ENCODE assay signal across 8 cellular contexts in genomic region chr16:87853411-87854052, GRCh38. TPM values are rescaled to one million over a fixed set of nuclear protein-coding genes. Genes with fewer than 3 reads are reported as not detected.
A peak's percentile ranks its signal among the peaks of the same experiment; 100 is the strongest.
DNase-seq lines count a peak whose midpoint lies in the region; ATAC-seq and TF ChIP-seq lines count a peak whose summit lies in the region.

No MANE protein-coding gene starts in this region.

- H2AK9ac ChIP-seq in IMR-90 (replicated peaks; ENCODE audit: low read depth, low read length, poor library complexity): peak overlapping the region; percentile 99

- no peak for TF ChIP-seq EP300 in suprapubic skin (IDR thresholded peaks at IDR 0.05)

- H2AFZ ChIP-seq in ACC112 (ENCODE audit: low read length, unreplicated experiment) (no peak overlapping the region), IMR-90 (replicated peaks; ENCODE audit: low read length, poor library complexity) (peak overlapping the region; percentile 81)

- H4K5ac ChIP-seq in IMR-90 (ENCODE audit: low read depth, low read length): peak overlapping the region; percentile 88

- no peaks in the 10 kb centered on the region for H3K9me3 ChIP-seq in IMR-90 (ENCODE audit: control insufficient read depth, insufficient read depth, low read length)
- H3K9me3 ChIP-seq in suprapubic skin: no peaks in the 10 kb centered on the region

- peaks cover 6% of the 10 kb centered on the region for H3K79me2 ChIP-seq in ACC112 (ENCODE audit: control insufficient read depth, insufficient read depth, low read length, unreplicated experiment)

- peak overlapping the region; percentile 100 for H3K4ac ChIP-seq in IMR-90 (ENCODE audit: low read depth, low read length)

- no peaks in the 10 kb centered on the region for H3K9me3 Mint-ChIP-seq in activated naive CD4-positive, alpha-beta T cell treated with anti-CD3 and anti-CD28 coated beads for 36 hours

- H2BK20ac ChIP-seq in IMR-90 (ENCODE audit: low read depth, low read length): peak overlapping the region; percentile 94

- H3K36me3 Mint-ChIP-seq in activated naive CD4-positive, alpha-beta T cell treated with anti-CD3 and anti-CD28 coated beads for 36 hours (ENCODE audit: low read depth): peaks cover 74% of the 10 kb centered on the region

- peaks cover 73% of the 10 kb centered on the region for H3K4me1 Mint-ChIP-seq in activated naive CD4-positive, alpha-beta T cell treated with anti-CD3 and anti-CD28 coated beads for 36 hours (ENCODE audit: low read depth)

- no TSS peak for BruUV-seq in IMR-90 (replicated peaks; lab: Mats Ljungman, UMichigan)

- H3K4me3 ChIP-seq in ACC112 (ENCODE audit: low read depth, low read length) (peak overlapping the region; percentile 78), IMR-90 (ENCODE audit: insufficient read depth, low read depth, low read length) (peak overlapping the region; percentile 16; the same call in 1 of the 2 replicates), suprapubic skin (peak overlapping the region; percentile 30)

- intact Hi-C loops in IMR-90 (cut with micrococcal nuclease): loop anchor here (5.0 kb wide), 1 partner anchor 76 kb away; no protein-coding TSS in a partner anchor
- intact Hi-C loops in activated naive CD4-positive, alpha-beta T cell treated with anti-CD3 and anti-CD28 coated beads for 36 hours (cut with micrococcal nuclease): loop anchor here (1.0 kb wide), 1 partner anchor 74 kb away; no protein-coding TSS in a partner anchor

- peak overlapping the region; percentile 90 for H3K27ac Mint-ChIP-seq in activated naive CD4-positive, alpha-beta T cell treated with anti-CD3 and anti-CD28 coated beads for 36 hours

- H3K27me3 ChIP-seq in ACC112 (ENCODE audit: insufficient read depth, low read length): no peaks in the 10 kb centered on the region
- no peaks in the 10 kb centered on the region for H3K27me3 ChIP-seq in IMR-90 (ENCODE audit: control insufficient read depth, insufficient read depth, low read length)
- no peaks in the 10 kb centered on the region for H3K27me3 ChIP-seq in suprapubic skin

- no peaks in the 10 kb centered on the region for H3K27me3 Mint-ChIP-seq in activated naive CD4-positive, alpha-beta T cell treated with anti-CD3 and anti-CD28 coated beads for 36 hours (ENCODE audit: low read depth)

- TF ChIP-seq RAD21 in IMR-90 (IDR thresholded peaks at IDR 0.05; ENCODE audit: low read length): no peak

- H3K9ac ChIP-seq in IMR-90 (ENCODE audit: low read depth, low read length): peak overlapping the region; percentile 97

- H2BK120ac ChIP-seq in IMR-90 (ENCODE audit: low read depth, low read length): peak overlapping the region; percentile 99

- POLR2A ChIA-PET in IMR-90 (lab: Charles Lee; ENCODE audit: unreplicated experiment): no interaction called here

- TF ChIP-seq CTCF in IMR-90 (conservative IDR thresholded peaks at IDR 0.05; ENCODE audit: low read depth, low read length) (no peak), omental fat pad (IDR thresholded peaks at IDR 0.05) (no peak), suprapubic skin (IDR thresholded peaks at IDR 0.05) (no peak)

- peak overlapping the region; percentile 99 for H4K91ac ChIP-seq in IMR-90 (ENCODE audit: insufficient read depth, low read depth, low read length)

- peak overlapping the region; percentile 93 for H3K18ac ChIP-seq in IMR-90 (ENCODE audit: low read depth, low read length)

- peak; percentile 90 for DNase-seq in IMR-90
- DNase-seq in SK-N-DZ (ENCODE audit: low spot score): peak; percentile 85
- DNase-seq in activated naive CD4-positive, alpha-beta T cell treated with anti-CD3 and anti-CD28 coated beads for 36 hours: peak; percentile 97
- peak; percentile 98 for DNase-seq in foreskin melanocyte
- DNase-seq in omental fat pad (ENCODE audit: low spot score): peak; percentile 63
- peak; percentile 96 to 97 for DNase-seq in suprapubic skin (ENCODE audit: low spot score in 2 of 2)

- H4K20me1 ChIP-seq in IMR-90 (ENCODE audit: insufficient read depth, low read length): peaks cover 69% of the 10 kb centered on the region

- H2BK15ac ChIP-seq in IMR-90 (ENCODE audit: low read depth, low read length): peak overlapping the region; percentile 98; the same call in 2 of the 3 replicates

- peaks cover 24% of the 10 kb centered on the region for H3K4me1 ChIP-seq in ACC112 (ENCODE audit: control insufficient read depth, insufficient read depth, low read length, unreplicated experiment)
- H3K4me1 ChIP-seq in IMR-90 (ENCODE audit: control insufficient read depth, insufficient read depth, low read length): peaks cover 22% of the 10 kb centered on the region
- peaks cover 74% of the 10 kb centered on the region for H3K4me1 ChIP-seq in suprapubic skin

- dilution Hi-C loops in IMR-90 (cut with HindIII; ENCODE audit: low sequenced_read_pairs, unreplicated experiment): no loop called here

- TF ChIP-seq POLR2A in IMR-90 (IDR thresholded peaks at IDR 0.05; ENCODE audit: low read depth, low read length): peak; percentile 68
- no peak for TF ChIP-seq POLR2A in suprapubic skin (IDR thresholded peaks at IDR 0.05)

- peak overlapping the region; percentile 95 for H2BK5ac ChIP-seq in IMR-90 (ENCODE audit: low read depth, low read length, poor library complexity, severe bottlenecking)

- peaks cover 13% of the 10 kb centered on the region for H3K9me1 ChIP-seq in IMR-90 (ENCODE audit: insufficient read depth, low read length)

- CTCF ChIA-PET in IMR-90 (lab: Yijun Ruan, JAX): interaction anchor here (1.4 to 1.5 kb wide), 2 partner anchors 18 to 74 kb away, joined by 5 read pairs; no protein-coding TSS in a partner anchor
- CTCF ChIA-PET in activated naive CD4-positive, alpha-beta T cell treated with anti-CD3 and anti-CD28 coated beads for 36 hours (lab: Charles Lee): interaction anchor here (0.8 to 5.9 kb wide), 5 partner anchors 11 to 75 kb away, joined by 3 to 55 read pairs (median 7); partner anchors contain the start of gene SLC7A5

- H3K79me1 ChIP-seq in IMR-90 (ENCODE audit: low read depth in 1 of 2, low read length in 2 of 2): peaks cover 29 to 81% of the 10 kb centered on the region in 2 experiments; a peak in 3 of 4 replicates

- peak overlapping the region; percentile 99 for H3K14ac ChIP-seq in IMR-90 (replicated peaks; ENCODE audit: low read depth, low read length)

- H4K8ac ChIP-seq in IMR-90 (ENCODE audit: low read depth in 2 of 2, low read length in 2 of 2): peak overlapping the region; percentile 89 to 98; a peak in 3 of 4 replicates

- peak overlapping the region; percentile 88 for H3K4me2 ChIP-seq in IMR-90 (ENCODE audit: low read depth, low read length)

- peak overlapping the region; percentile 100 for H3K23ac ChIP-seq in IMR-90 (ENCODE audit: low read depth, low read length)

- H2AK5ac ChIP-seq in IMR-90 (ENCODE audit: low read depth, low read length): peak overlapping the region; percentile 100

- in situ Hi-C loops in IMR-90 (cut with MboI; ENCODE audit: low sequenced_read_pairs): no loop called here

- peak overlapping the region; percentile 99 for H3K56ac ChIP-seq in IMR-90 (ENCODE audit: extremely low read depth, insufficient read depth, low read length)

- H3K27ac ChIP-seq in ACC112 (ENCODE audit: low read depth, low read length): peak overlapping the region; percentile 85
- peak overlapping the region; percentile 97 for H3K27ac ChIP-seq in IMR-90 (ENCODE audit: insufficient read depth, low read length)
- H3K27ac ChIP-seq in suprapubic skin: peak overlapping the region; percentile 19

- H3K36me3 ChIP-seq in ACC112 (ENCODE audit: insufficient read depth, low read length) (peaks cover 7% of the 10 kb centered on the region; the same call in 1 of the 2 replicates), IMR-90 (ENCODE audit: control insufficient read depth, insufficient read depth, low read length) (peaks cover 32% of the 10 kb centered on the region), suprapubic skin (no peaks in the 10 kb centered on the region)

- H3K4me3 Mint-ChIP-seq in activated naive CD4-positive, alpha-beta T cell treated with anti-CD3 and anti-CD28 coated beads for 36 hours: peak overlapping the region; percentile 61

- 7% methylated on average over 8 of the region's 25 CpGs; no CpG with 5 or more reads in 1 of the 2 experiments for WGBS in IMR-90 (ENCODE audit: extremely low coverage in 2 of 2, insufficient read length in 1 of 2), 2 experiments
- 53% methylated on average over 3 of the region's 25 CpGs for WGBS in suprapubic skin

- ATAC-seq in GM18867 (IDR thresholded peaks at IDR 0.05; ENCODE audit: unreplicated experiment) (peak; percentile 48), IMR-90 (ENCODE audit: low read depth) (peak; percentile 76), omental fat pad (ENCODE audit: low FRiP score) (peak; percentile 49)

TF ChIP-seq in IMR-90, 13 proteins besides CTCF, POLR2A, EP300 and RAD21 (continues in another document):
- TF ChIP-seq MXI1 (IDR thresholded peaks at IDR 0.05; ENCODE audit: borderline replicate concordance, low read depth, low read length) (peak; percentile 91), USF2 (IDR thresholded peaks at IDR 0.05; ENCODE audit: low read depth, low read length) (no peak; the same call in 1 of the 2 replicates), MAFK (IDR thresholded peaks at IDR 0.05; ENCODE audit: low read depth, low read length) (no peak), CEBPB (IDR thresholded peaks at IDR 0.05; ENCODE audit: low read depth, low read length) (peak; percentile 97), BHLHE40 (IDR thresholded peaks at IDR 0.05; ENCODE audit: low read depth, low read length) (peak; percentile 66), MAZ (IDR thresholded peaks at IDR 0.05; ENCODE audit: borderline replicate concordance, low read depth, low read length) (peak; percentile 74), FOS (IDR thresholded peaks at IDR 0.05; ENCODE audit: low read depth, low read length) (peak; percentile 20; the same call in 1 of the 2 replicates)

RNA-seq across cellular contexts. Expression of gene SLC7A5, which starts 15.8 kb away (rescaled TPM):
- total RNA-seq in IMR-90 (2012; rRNA removed) (11.3 and 13.6 TPM in 2 replicates), omental fat pad (10 to 100 TPM in 1 of 4 donors, 1 to 10 TPM in 3; 1.5 to 31.8 (median 5.4) TPM), suprapubic skin (10 to 100 TPM in 3 of 4 donors, 1 to 10 TPM in 1; 10.0 to 99.4 (median 61.1) TPM)
- 87.9 and 101 TPM in 2 replicates for polyA plus RNA-seq in IMR-90 (2012; rRNA removed)
- 70.4 and 146 TPM in 2 replicates for polyA plus RNA-seq in IMR-90 (2012; cell fraction: cytosol; rRNA removed)
- polyA plus RNA-seq in IMR-90 (2012; cell fraction: nucleus; rRNA removed; ENCODE audit: low replicate concordance): 88.7 and 147 TPM in 2 replicates
- 37.0 and 39.2 TPM in 2 replicates for polyA plus RNA-seq in SK-N-DZ (2014; cell fraction: cytosol; rRNA removed)
- polyA plus RNA-seq in SK-N-DZ (2014; cell fraction: nucleus; rRNA removed): 14.8 and 18.4 TPM in 2 replicates
- 100 to 1,000 TPM; 343 to 346 TPM for total RNA-seq in activated naive CD4-positive, alpha-beta T cell treated with anti-CD3 and anti-CD28 coated beads for 36 hours

Comparison
In these comparisons a context has a peak if more than half of its experiments do, and no peak if none do; other contexts are left out.
1. Peak in every context shown above with its lines: DNase-seq, ATAC-seq, H3K4me3 ChIP-seq and H3K27ac ChIP-seq.
2. H3K27ac ChIP-seq: peak in every context shown above with its lines; median percentile 97 in IMR-90; 85 in ACC112; 19 in suprapubic skin.
3. H3K4me3 ChIP-seq: peak in every context shown above with its lines; median percentile 78 in ACC112; 30 in suprapubic skin; 16 in IMR-90.